Comparison of ENCODE assay signal across 9 cellular contexts in genomic region chr2:113892004-113892740, GRCh38. TPM values are rescaled to one million over a fixed set of nuclear protein-coding genes. Genes with fewer than 3 reads are reported as not detected.
DNase-seq lines count a peak whose midpoint lies in the region; ATAC-seq, FAIRE-seq and TF ChIP-seq lines count a peak whose summit lies in the region.
"Had no signal": no experiment of that assay in that cellular context is flagged by ENCODE, and none has a peak within 500 bp of the region (broad histone marks: within the 10 kb centered on the region; RNA-seq: fewer than 3 reads in every experiment).

No MANE protein-coding gene starts in this region.

- no peak for ATAC-seq in HepG2
- ATAC-seq in right lobe of liver, result no peak
- no peak for ATAC-seq in lower lobe of right lung
- ATAC-seq in HG02970 (IDR thresholded peaks at IDR 0.05; ENCODE audit: low FRiP score, unreplicated experiment), result no peak
- ATAC-seq in GM19455 (IDR thresholded peaks at IDR 0.05; ENCODE audit: unreplicated experiment), result no peak
- ATAC-seq in HG02610 (IDR thresholded peaks at IDR 0.05; ENCODE audit: unreplicated experiment), result no peak
- no peak for ATAC-seq in HG02981 (IDR thresholded peaks at IDR 0.05; ENCODE audit: unreplicated experiment)

- in situ Hi-C loops in HepG2 (cut with HindIII; ENCODE audit: extremely low pct_ligation_motif_present, low pct_unique_long_range_greater_than_20kb), result no loop called here

- POLR2A ChIA-PET in HepG2 (lab: Yijun Ruan, JAX), result interaction anchor here (0.7 to 2.4 kb wide), 4 partner anchors 16 to 136 kb away, joined by 3 to 14 read pairs (median 6); partner anchors contain the start of gene SLC35F5

- H3K27me3 ChIP-seq in HepG2 (ENCODE audit: control insufficient read depth in 1 of 2, insufficient read depth in 2 of 2, low read length in 2 of 2), result no peaks in the 10 kb centered on the region; a peak in 1 of 5 replicates
- H3K27me3 ChIP-seq in right lobe of liver, result no peaks in the 10 kb centered on the region
- H3K27me3 ChIP-seq in adipocyte (replicated peaks; ENCODE audit: control insufficient read depth, insufficient read depth, low read length), result no peaks in the 10 kb centered on the region
- H3K27me3 ChIP-seq in lower lobe of right lung (ENCODE audit: low read depth), result no peaks in the 10 kb centered on the region

- FAIRE-seq in HepG2 (lab: Jason Lieb, UNC), result no peak

- no peak for TF ChIP-seq RAD21 in HepG2 (CRISPR knock-in tag; IDR thresholded peaks at IDR 0.05)

- 38% methylated on average over 6 of the region's 6 CpGs for WGBS in HepG2 (ENCODE audit: low lambda C conversion rate)
- 15% methylated on average over 6 of the region's 6 CpGs for WGBS in right lobe of liver (ENCODE audit: insufficient coverage, low coverage, low lambda C conversion rate, missing lambda C conversion rate)

- peaks cover 7% of the 10 kb centered on the region; the same call in 1 of the 2 replicates for H4K20me1 ChIP-seq in HepG2 (ENCODE audit: insufficient read depth, low read length)

- peaks cover 77% of the 10 kb centered on the region for H3K79me2 ChIP-seq in HepG2 (ENCODE audit: insufficient read depth, low read length)

- no peak for TF ChIP-seq EP300 in HepG2 (IDR thresholded peaks at IDR 0.05; ENCODE audit: low read depth in 2 of 2, low read length in 2 of 2)
- no peak for TF ChIP-seq EP300 in HepG2 (CRISPR knock-in tag; IDR thresholded peaks at IDR 0.05; ENCODE audit: borderline replicate concordance)

- H3K27ac ChIP-seq in HepG2 (ENCODE audit: extremely low read length, insufficient read depth, low read length), result peak overlapping the region; percentile 0
- peak overlapping the region in 1 of 3 donors; percentile 7 for H3K27ac ChIP-seq in right lobe of liver
- no peak overlapping the region for H3K27ac ChIP-seq in lower lobe of right lung

- CTCF ChIA-PET in HepG2 (lab: Yijun Ruan, JAX; ENCODE audit: low intra/inter-chr PET ratio, low total read pairs), result no interaction called here

- no peak overlapping the region for H2AFZ ChIP-seq in HepG2 (ENCODE audit: low read length)

- intact Hi-C loops in HepG2 (cut with micrococcal nuclease; ENCODE audit: unreplicated experiment) (no loop called here), right lobe of liver (cut with DNase I) (no loop called here), lower lobe of right lung (cut with DNase I) (no loop called here)

- H3K36me3 ChIP-seq in HepG2 (replicated peaks in 1 of 2; ENCODE audit: control insufficient read depth in 1 of 2, insufficient read depth in 2 of 2, low read length in 2 of 2), result no peaks in the 10 kb centered on the region
- H3K36me3 ChIP-seq in right lobe of liver, result no peaks in the 10 kb centered on the region
- no peaks in the 10 kb centered on the region for H3K36me3 ChIP-seq in adipocyte (ENCODE audit: control insufficient read depth, insufficient read depth, low read length, severe bottlenecking)
- no peaks in the 10 kb centered on the region for H3K36me3 ChIP-seq in lower lobe of right lung

- TF ChIP-seq CTCF in HepG2 (CRISPR knock-in tag; IDR thresholded peaks at IDR 0.05) (no peak), right lobe of liver (IDR thresholded peaks at IDR 0.05) (no peak), lower lobe of right lung (IDR thresholded peaks at IDR 0.05) (no peak)

- H3K4me3 ChIP-seq in HepG2 (replicated peaks in 1 of 3; ENCODE audit: insufficient read depth in 1 of 3, low read depth in 2 of 3, low read length in 3 of 3) (peak overlapping the region; percentile 92 to 96 (median 95); a peak in 5 of 6 replicates), right lobe of liver (peak overlapping the region in 1 of 3 donors; percentile 93), adipocyte (ENCODE audit: low read length) (peak overlapping the region; percentile 93), lower lobe of right lung (peak overlapping the region; percentile 87)

- peak overlapping the region; percentile 87 for H3K4me2 ChIP-seq in HepG2 (ENCODE audit: low read depth, low read length)

- H3K9me3 ChIP-seq in HepG2 (ENCODE audit: low read length) (no peaks in the 10 kb centered on the region), right lobe of liver (no peaks in the 10 kb centered on the region), adipocyte (ENCODE audit: control insufficient read depth, low read length) (no peaks in the 10 kb centered on the region), lower lobe of right lung (no peaks in the 10 kb centered on the region)

- peaks cover 75% of the 10 kb centered on the region for H3K4me1 ChIP-seq in HepG2 (ENCODE audit: insufficient read depth, low read length)
- peaks cover 0 to 61% (median 29%) of the 10 kb centered on the region in 4 donors for H3K4me1 ChIP-seq in right lobe of liver
- H3K4me1 ChIP-seq in adipocyte (ENCODE audit: control insufficient read depth, insufficient read depth, low read length), result peaks cover 68% of the 10 kb centered on the region
- H3K4me1 ChIP-seq in lower lobe of right lung, result peaks cover 79% of the 10 kb centered on the region

- H3K9ac ChIP-seq in HepG2 (ENCODE audit: insufficient read depth, low read depth, low read length) (peak overlapping the region; percentile 91; the same call in 1 of the 2 replicates), adipocyte (ENCODE audit: low read length) (peak overlapping the region; percentile 99)

- TF ChIP-seq POLR2A in HepG2 (IDR thresholded peaks at IDR 0.05; ENCODE audit: insufficient read depth in 1 of 2, low read depth in 2 of 2, low read length in 2 of 2) (no peak), right lobe of liver (IDR thresholded peaks at IDR 0.05) (no peak)

- BruUV-seq in HepG2 (replicated peaks; lab: Mats Ljungman, UMichigan), result no TSS peak

- no peak for DNase-seq in HepG2 (ENCODE audit: low spot score)
- no peak for DNase-seq in right lobe of liver
- no peak for DNase-seq in adipocyte (ENCODE audit: low read depth)
- DNase-seq in lower lobe of right lung, result no peak
- DNase-seq: hippocampal formation had no signal

TF ChIP-seq in HepG2, 621 proteins besides CTCF, POLR2A, EP300 and RAD21 (continues in another document):
- 0 out of 2 replicates have a peak, but pooled peaks have one; percentile 12 for TF ChIP-seq DRAP1 (CRISPR knock-in tag; IDR thresholded peaks at IDR 0.05)
- TF ChIP-seq THRA (CRISPR knock-in tag; IDR thresholded peaks at IDR 0.05; ENCODE audit: borderline replicate concordance), result peak; percentile 81; the same call in 1 of the 2 replicates
- TF ChIP-seq RXRB (CRISPR knock-in tag; IDR thresholded peaks at IDR 0.05; ENCODE audit: borderline replicate concordance), result peak; percentile 53; the same call in 1 of the 2 replicates

RNA-seq across cellular contexts. Expression of gene ACTR3, which starts 2.3 kb away (rescaled TPM):
- total RNA-seq in HepG2 (2016; rRNA removed; fragmentation: Illumina TruSeq; extraction: Trizol), result 225 and 321 TPM in 2 replicates
- total RNA-seq in HepG2 (2016; cell fraction: cytosol; rRNA removed; fragmentation: Illumina TruSeq; extraction: Trizol; ENCODE audit: low read depth), result 18.8 and 19.5 TPM in 2 replicates
- 228 and 315 TPM in 2 replicates for total RNA-seq in HepG2 (2016; cell fraction: insoluble cytoplasmic fraction; rRNA removed; fragmentation: Illumina TruSeq; extraction: Trizol)
- 52.2 and 56.6 TPM in 2 replicates for total RNA-seq in HepG2 (2016; cell fraction: membrane; rRNA removed; fragmentation: Illumina TruSeq; extraction: Trizol)
- 127 and 131 TPM in 2 replicates for total RNA-seq in HepG2 (2016; cell fraction: nucleus; rRNA removed; fragmentation: Illumina TruSeq; extraction: Trizol)
- 97.1 and 123 TPM in 2 replicates for polyA plus RNA-seq in HepG2 (2011; rRNA removed)
- 60.4 and 86.6 TPM in 2 replicates for polyA plus RNA-seq in HepG2 (2011; cell fraction: cytosol; rRNA removed)
- 31.1 and 37.9 TPM in 2 replicates for polyA plus RNA-seq in HepG2 (2011; cell fraction: nucleus; rRNA removed)
- polyA plus RNA-seq in HepG2 (2012), result 118 and 123 TPM in 2 replicates
- 12.9 and 14.5 TPM in 2 replicates for polyA plus RNA-seq in HepG2 (2016; cell fraction: cytosol; fragmentation: Illumina TruSeq; extraction: Trizol; ENCODE audit: low read depth)
- polyA plus RNA-seq in HepG2 (2016; cell fraction: insoluble cytoplasmic fraction; fragmentation: Illumina TruSeq; extraction: Trizol; ENCODE audit: low read depth), result 250 and 264 TPM in 2 replicates
- polyA plus RNA-seq in HepG2 (2016; cell fraction: membrane; fragmentation: Illumina TruSeq; extraction: Trizol; ENCODE audit: low read depth), result 26.5 and 26.8 TPM in 2 replicates
- polyA plus RNA-seq in HepG2 (2016; cell fraction: nucleus; fragmentation: Illumina TruSeq; extraction: Trizol; ENCODE audit: insufficient read depth, low read depth), result 96.6 and 101 TPM in 2 replicates
- 74.5 and 227 TPM in 2 replicates for polyA minus RNA-seq in HepG2 (2011; rRNA and poly(A)+ RNA removed; ENCODE audit: low replicate concordance)
- 198 and 203 TPM in 2 replicates for polyA minus RNA-seq in HepG2 (2011; cell fraction: cytosol; rRNA and poly(A)+ RNA removed)
- 201 and 233 TPM in 2 replicates for polyA minus RNA-seq in HepG2 (2011; cell fraction: nucleus; rRNA and poly(A)+ RNA removed)
- 100 to 1,000 TPM in 1 of 6 experiments, 10 to 100 TPM in 5; 44.1 to 108 (median 66.2) TPM for total RNA-seq in right lobe of liver
- total RNA-seq in lower lobe of right lung, result 269 TPM
